ENCODE assay signal across 1 cellular context in genomic region chr15:40857601-40858351, GRCh38.
TF ChIP-seq lines count a peak whose summit lies in the region.

No MANE protein-coding gene starts in this region.

TF ChIP-seq in GM12878, 131 proteins besides CTCF, POLR2A, EP300 and RAD21:
- TF ChIP-seq FOXK2 (IDR thresholded peaks at IDR 0.05) (no peak), NR2F1 (conservative IDR thresholded peaks at IDR 0.05) (no peak), RUNX3 (IDR thresholded peaks at IDR 0.05; ENCODE audit: low read length) (no peak), TCF12 (IDR thresholded peaks at IDR 0.05; ENCODE audit: low read depth, low read length) (no peak), HDGF (IDR thresholded peaks at IDR 0.05) (peak; percentile 75), NBN (IDR thresholded peaks at IDR 0.05) (peak; percentile 66; the same call in 1 of the 2 replicates), NFIC (IDR thresholded peaks at IDR 0.05; ENCODE audit: low read depth, low read length) (no peak), POU2F2 (IDR thresholded peaks at IDR 0.05; ENCODE audit: borderline replicate concordance, low read depth, low read length) (peak; percentile 44; the same call in 1 of the 3 replicates), ZNF384 (IDR thresholded peaks at IDR 0.05; ENCODE audit: borderline replicate concordance, low read depth, low read length) (no peak), SMC3 (IDR thresholded peaks at IDR 0.05; ENCODE audit: borderline replicate concordance, low read length) (peak; percentile 98), ZNF207 (IDR thresholded peaks at IDR 0.05; ENCODE audit: borderline replicate concordance) (peak; percentile 41; the same call in 1 of the 2 replicates), ZNF592 (IDR thresholded peaks at IDR 0.05) (0 out of 2 replicates have a peak, but pooled peaks have one; percentile 25), IKZF1 (conservative IDR thresholded peaks at IDR 0.05) (peak; percentile 24; the same call in 1 of the 2 replicates), IRF3 (IDR thresholded peaks at IDR 0.05) (no peak), SMAD5 (IDR thresholded peaks at IDR 0.05; ENCODE audit: low read depth) (no peak), SIX5 (IDR thresholded peaks at IDR 0.05; ENCODE audit: low read depth, low read length, severe bottlenecking) (no peak), RB1 (IDR thresholded peaks at IDR 0.05; ENCODE audit: borderline replicate concordance) (peak; percentile 77), ASH2L (IDR thresholded peaks at IDR 0.05; ENCODE audit: borderline replicate concordance, low read depth) (no peak), PML (IDR thresholded peaks at IDR 0.05; ENCODE audit: low read length) (no peak), RELA (IDR thresholded peaks at IDR 0.05; ENCODE audit: borderline replicate concordance, partially characterized antibody) (peak; percentile 29), SUPT20H (IDR thresholded peaks at IDR 0.05; ENCODE audit: borderline replicate concordance, control insufficient read depth, low read depth, low read length) (no peak), YY1 (IDR thresholded peaks at IDR 0.05; ENCODE audit: low read depth, low read length) (peak; percentile 86; the same call in 1 of the 2 replicates), SMARCA5 (IDR thresholded peaks at IDR 0.05) (peak; percentile 66; the same call in 1 of the 2 replicates), CBX3 (IDR thresholded peaks at IDR 0.05; ENCODE audit: borderline replicate concordance, low read depth) (no peak), ZNF24 (IDR thresholded peaks at IDR 0.05) (peak; percentile 99), HCFC1 (IDR thresholded peaks at IDR 0.05; ENCODE audit: low read length) (no peak), BHLHE40 (IDR thresholded peaks at IDR 0.05; ENCODE audit: borderline replicate concordance in 1 of 2, low read depth in 2 of 2, low read length in 1 of 2) (peak in 1 of 2 experiments; percentile 32; a peak in 1 of 4 replicates)
